ENCODE assay signal across 22 cellular contexts in the genomic region with DNA sequence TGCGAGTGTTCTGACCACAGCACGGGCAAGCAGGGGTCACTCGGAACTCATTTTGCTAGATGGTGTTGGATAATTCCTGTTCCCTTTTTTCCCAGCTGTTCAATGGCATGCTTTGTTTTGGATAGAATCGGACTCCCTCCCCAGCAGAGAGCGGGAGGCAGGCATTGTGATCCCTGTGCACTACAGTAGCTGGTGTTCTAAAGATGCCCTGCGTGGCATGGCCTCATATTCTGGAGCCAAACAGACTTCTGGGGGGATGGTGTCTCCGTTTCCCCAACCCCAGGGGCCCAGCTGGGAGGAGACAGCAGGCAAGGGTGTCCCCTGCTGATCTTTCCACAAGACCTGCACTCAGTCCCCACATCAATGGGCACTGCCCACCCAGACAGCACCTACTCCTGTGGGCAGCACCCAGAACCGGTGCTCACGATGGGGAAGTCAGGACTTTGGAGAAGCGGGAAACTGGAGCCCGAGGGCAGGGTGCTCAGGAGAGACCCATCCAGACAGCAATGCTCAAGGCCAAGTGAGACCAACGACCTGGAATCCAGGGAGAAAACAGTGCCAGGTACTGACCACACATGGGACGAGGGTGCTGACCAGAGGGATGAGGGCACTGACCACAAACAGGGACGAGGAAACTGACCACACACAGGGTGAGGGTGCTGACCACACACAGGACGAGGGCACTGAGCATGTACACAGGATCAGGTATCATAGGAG.
DNase-seq lines count a peak whose midpoint lies in the region; ATAC-seq lines count a peak whose summit lies in the region.
"Had no signal": no experiment of that assay in that cellular context is flagged by ENCODE, and none has a peak within 500 bp of the region (broad histone marks: within the 10 kb centered on the region; RNA-seq: fewer than 3 reads in every experiment).

No MANE protein-coding gene starts in this region.

- no peak for ATAC-seq in esophagus mucosa
- ATAC-seq: HCT116, natural killer cell, Panc1 had no signal

- peak; percentile 10 for DNase-seq in D341Med (ENCODE audit: low spot score)
- peak; percentile 37 for DNase-seq in SW480 (ENCODE audit: low spot score)
- DNase-seq in islet precursor cell = peak; percentile 42
- peak; percentile 20 for DNase-seq in putamen (ENCODE audit: low spot score)
- DNase-seq in mucosa of gallbladder (ENCODE audit: low spot score) = no peak
- no peak for DNase-seq in COLO668 (lab: John Stamatoyannopoulos, UW; ENCODE audit: unreplicated experiment)
- no peak for DNase-seq in EL
- DNase-seq: activated CD4-positive, alpha-beta T cell treated with anti-CD3 and anti-CD28 coated beads, Interleukin-2, amount 50 U/mL, for 48 hours; activated naive CD8-positive, alpha-beta T cell treated with anti-CD3 and anti-CD28 coated beads for 36 hours; DMS153; effector memory CD4-positive, alpha-beta T cell; Karpas-422; natural killer cell; NCI-H1417 treated with DMSO at 0.1 percent for 48 hours; NCI-H2081 treated with DMSO at 0.1 percent for 48 hours; NCI-H226; SHP77 treated with DMSO at 0.1 percent for 48 hours; stimulated activated CD4-positive, alpha-beta T cell treated with anti-CD3 and anti-CD28 coated beads, Interleukin-1b, Interleukin-23, amount 100 ng/mL, for 48 hours; thyroid gland had no signal

Comparison
In these comparisons a context has a peak if more than half of its experiments do, and no peak if none do; other contexts are left out.
1. DNase-seq: peak in D341Med (single experiment), SW480 (single experiment), islet precursor cell (single experiment) and putamen (single experiment); none in mucosa of gallbladder (single experiment), COLO668 (single experiment) and EL (single experiment).